19 cellular contexts compared by ENCODE assay signal in genomic region chr1:181987334-181987870, GRCh38.
A peak's percentile ranks its signal among the peaks of the same experiment; 100 is the strongest.
DNase-seq lines count a peak whose midpoint lies in the region; ATAC-seq, FAIRE-seq and TF ChIP-seq lines count a peak whose summit lies in the region.
"Had no signal": no experiment of that assay in that cellular context is flagged by ENCODE, and none has a peak within 500 bp of the region (broad histone marks: within the 10 kb centered on the region; RNA-seq: fewer than 3 reads in every experiment).

No MANE protein-coding gene starts in this region.

- no peak overlapping the region for H3K9ac ChIP-seq in BLaER1 treated with 17β-estradiol and CSF1 and Interleukin-3, amounts not matched to agents 10 nM and 100 nM
- H3K9ac ChIP-seq in H1 (replicated peaks in 1 of 4; ENCODE audit: extremely low read depth in 1 of 4, low read depth in 3 of 4, low read length in 3 of 4): no peak overlapping the region

- no peak overlapping the region for H2BK5ac ChIP-seq in H1 (ENCODE audit: low read depth, low read length)

- no peak for TF ChIP-seq RAD21 in H1 (IDR thresholded peaks at IDR 0.05 in 1 of 2, conservative IDR thresholded peaks at IDR 0.05 in 1 of 2; ENCODE audit: low read depth in 2 of 2, low read length in 2 of 2)

- no peaks in the 10 kb centered on the region for H3K79me2 ChIP-seq in H1 (ENCODE audit: control insufficient read depth in 1 of 2, insufficient read depth in 2 of 2, low read length in 2 of 2)

- TF ChIP-seq CTCF in H1 (IDR thresholded peaks at IDR 0.05; ENCODE audit: control extremely low read depth in 1 of 3, insufficient read depth in 1 of 3, low read depth in 1 of 3, low read length in 3 of 3): no peak
- TF ChIP-seq CTCF in neural crest cell (conservative IDR thresholded peaks at IDR 0.05): no peak

- peaks cover 11% of the 10 kb centered on the region for H3K4me1 Mint-ChIP-seq in neural crest cell
- H3K4me1 Mint-ChIP-seq: IgD-negative memory B cell had no signal

- no peaks in the 10 kb centered on the region for H3K36me3 Mint-ChIP-seq in neural crest cell (ENCODE audit: low read depth)
- H3K36me3 Mint-ChIP-seq: IgD-negative memory B cell had no signal

- no peak overlapping the region for H3K18ac ChIP-seq in H1 (ENCODE audit: extremely low read depth, low read length)

- H3K27ac Mint-ChIP-seq in neural crest cell (ENCODE audit: unreplicated experiment): peak overlapping the region; percentile 36
- H3K27ac Mint-ChIP-seq: IgD-negative memory B cell had no signal

- H3K36me3 ChIP-seq in BLaER1 treated with 17β-estradiol and CSF1 and Interleukin-3, amounts not matched to agents 10 nM and 100 nM: no peaks in the 10 kb centered on the region
- no peaks in the 10 kb centered on the region for H3K36me3 ChIP-seq in H1 (ENCODE audit: control insufficient read depth in 2 of 4, insufficient read depth in 4 of 4, low read length in 3 of 4)

- H2BK12ac ChIP-seq in H1 (ENCODE audit: low read depth, low read length): 0 out of 2 replicates have a peak overlapping the region, but pooled peaks have one; percentile 29

- H3K23me2 ChIP-seq in H1 (ENCODE audit: low read depth, low read length): no peaks in the 10 kb centered on the region; the same call in 1 of the 2 replicates

- H3K27ac ChIP-seq in BLaER1 treated with 17β-estradiol and CSF1 and Interleukin-3, amounts not matched to agents 10 nM and 100 nM: no peak overlapping the region
- H3K27ac ChIP-seq in H1 (ENCODE audit: low read depth, low read length): no peak overlapping the region
- H3K27ac ChIP-seq: C4-2B had no signal

- no peaks in the 10 kb centered on the region for H3K9me3 ChIP-seq in BLaER1 treated with 17β-estradiol and CSF1 and Interleukin-3, amounts not matched to agents 10 nM and 100 nM (replicated peaks in 1 of 11)
- H3K9me3 ChIP-seq in H1 (ENCODE audit: insufficient read depth in 2 of 2, low read depth in 1 of 2, low read length in 1 of 2): no peaks in the 10 kb centered on the region; a peak in 1 of 4 replicates

- no peak overlapping the region for H2BK120ac ChIP-seq in H1 (replicated peaks; ENCODE audit: low read depth, low read length)

- no peaks in the 10 kb centered on the region for H3K9me3 Mint-ChIP-seq in neural crest cell
- H3K9me3 Mint-ChIP-seq: IgD-negative memory B cell had no signal

- WGBS in H1 (ENCODE audit: extremely low coverage in 1 of 2, insufficient coverage in 1 of 2, insufficient read length in 1 of 2, insufficient replicate concordance in 2 of 2, low coverage in 1 of 2, low lambda C conversion rate in 2 of 2, missing lambda C conversion rate in 1 of 2), 2 experiments: 87% methylated on average over 6 of the region's 6 CpGs; no CpG with 5 or more reads in 1 of the 2 experiments

- H3K79me1 ChIP-seq in H1 (ENCODE audit: low read depth, low read length): no peaks in the 10 kb centered on the region

- TF ChIP-seq EP300 in H1 (IDR thresholded peaks at IDR 0.05; ENCODE audit: borderline replicate concordance in 1 of 2, low read depth in 2 of 2, low read length in 2 of 2): no peak

- H3K27me3 ChIP-seq in BLaER1 treated with 17β-estradiol and CSF1 and Interleukin-3, amounts not matched to agents 10 nM and 100 nM: peaks cover 0 to 15% (median 0%) of the 10 kb centered on the region in 11 experiments; a peak in 4 of 22 replicates
- no peaks in the 10 kb centered on the region for H3K27me3 ChIP-seq in H1 (replicated peaks in 1 of 4; ENCODE audit: control insufficient read depth in 3 of 4, extremely low read depth in 1 of 4, insufficient read depth in 3 of 4, low read length in 3 of 4)

- H2AK5ac ChIP-seq in H1 (ENCODE audit: low read depth, low read length): no peak overlapping the region

- no peak overlapping the region for H4K8ac ChIP-seq in H1 (ENCODE audit: extremely low read depth, insufficient read depth, low read length)

- H3K14ac ChIP-seq in H1 (ENCODE audit: insufficient read length): no peak overlapping the region

- peak overlapping the region in 2 of 10 experiments; percentile 20 to 23; a peak in 2 of 20 replicates for H3K4me3 ChIP-seq in BLaER1 treated with 17β-estradiol and CSF1 and Interleukin-3, amounts not matched to agents 10 nM and 100 nM
- H3K4me3 ChIP-seq in H1 (ENCODE audit: extremely low read depth in 1 of 4, insufficient read depth in 2 of 4, low read depth in 3 of 4, low read length in 4 of 4): no peak overlapping the region

- H3K4me2 ChIP-seq in BLaER1 treated with 17β-estradiol and CSF1 and Interleukin-3, amounts not matched to agents 10 nM and 100 nM: peak overlapping the region; percentile 45 to 86 (median 71)
- no peak overlapping the region for H3K4me2 ChIP-seq in H1 (ENCODE audit: insufficient read depth in 1 of 2, low read depth in 2 of 2, low read length in 2 of 2)

- peaks cover 2% of the 10 kb centered on the region for H3K27me3 Mint-ChIP-seq in neural crest cell (ENCODE audit: low read depth)

- FAIRE-seq in H1 (lab: Jason Lieb, UNC): no peak
- FAIRE-seq: A204.1, HTR-8/SVneo had no signal

- H4K5ac ChIP-seq in H1 (ENCODE audit: insufficient read length, low read depth, low read length): no peak overlapping the region

- peak overlapping the region; percentile 52; the same call in 1 of the 2 replicates for H2AFZ ChIP-seq in H1 (ENCODE audit: low read length)

- H4K91ac ChIP-seq in H1 (replicated peaks; ENCODE audit: insufficient read length, low read length): no peak overlapping the region

- no peak overlapping the region for H3K4me3 Mint-ChIP-seq in neural crest cell
- H3K4me3 Mint-ChIP-seq: IgD-negative memory B cell had no signal

- no peak overlapping the region for H2BK15ac ChIP-seq in H1 (ENCODE audit: low read length)

- H4K20me1 ChIP-seq in BLaER1 treated with 17β-estradiol and CSF1 and Interleukin-3, amounts not matched to agents 10 nM and 100 nM: 0 out of 22 replicates have a peak, but pooled peaks cover 0 to 5% (median 0%) of the 10 kb centered on the region in 11 experiments
- H4K20me1 ChIP-seq in H1 (replicated peaks in 1 of 2; ENCODE audit: control insufficient read depth in 1 of 2, insufficient read depth in 2 of 2, low read length in 2 of 2): no peaks in the 10 kb centered on the region

- TF ChIP-seq POLR2A in H1 (IDR thresholded peaks at IDR 0.05; ENCODE audit: control extremely low read depth in 1 of 2, low read depth in 2 of 2, low read length in 2 of 2): no peak

- peaks cover 15 to 26% (median 21%) of the 10 kb centered on the region in 10 experiments for H3K4me1 ChIP-seq in BLaER1 treated with 17β-estradiol and CSF1 and Interleukin-3, amounts not matched to agents 10 nM and 100 nM
- peaks cover 0 to 7% (median 4%) of the 10 kb centered on the region in 4 experiments; a peak in 5 of 7 replicates for H3K4me1 ChIP-seq in H1 (replicated peaks in 1 of 4; ENCODE audit: control insufficient read depth in 3 of 4, insufficient read depth in 4 of 4, low read length in 3 of 4)

- H2BK20ac ChIP-seq in H1 (ENCODE audit: low read length): no peak overlapping the region

- DNase-seq in RPMI7951 (ENCODE audit: low read depth): peak; percentile 4
- no peak for DNase-seq in H1 (ENCODE audit: low read depth in 1 of 2, low spot score in 2 of 2)
- no peak for DNase-seq in neural crest cell (ENCODE audit: low read depth, low spot score)
- no peak for DNase-seq in NOMO-1 treated with DMSO at 0.1 percent for 48 hours (lab: John Stamatoyannopoulos, UW; ENCODE audit: unreplicated experiment)
- DNase-seq in cerebellar nuclear complex (lab: John Stamatoyannopoulos, UW): no peak
- DNase-seq: COR-L47, H7, NCI-H1105 treated with DMSO at 0.1 percent for 48 hours, NCI-H187 treated with DMSO at 0.1 percent for 48 hours, NCI-H774 had no signal

- CTCF ChIA-PET in H1 (lab: Charles Lee; ENCODE audit: partially characterized antibody): interaction anchor here (0.6 to 3.0 kb wide), 8 partner anchors 15 to 515 kb away, joined by 3 to 11 read pairs (median 5); no protein-coding TSS in a partner anchor

- no peak overlapping the region for H3K4ac ChIP-seq in H1 (replicated peaks; ENCODE audit: insufficient read length, low read depth, low read length)

- no peak for ATAC-seq in HG02938 (IDR thresholded peaks at IDR 0.05; ENCODE audit: unreplicated experiment)
- ATAC-seq in HG03469 (IDR thresholded peaks at IDR 0.05; ENCODE audit: unreplicated experiment): no peak
- ATAC-seq: Right ventricle myocardium inferior, SK-N-SH treated with all-trans-retinoic acid at 6 μM for 48 hours had no signal

- POLR2A ChIA-PET in H1 (lab: Charles Lee; ENCODE audit: partially characterized antibody): no interaction called here

- H3K56ac ChIP-seq in H1 (replicated peaks; ENCODE audit: insufficient read length, low read depth, low read length): no peak overlapping the region

- no peak overlapping the region for H3K23ac ChIP-seq in H1 (ENCODE audit: insufficient read length)

TF ChIP-seq in H1, 55 proteins besides CTCF, POLR2A, EP300 and RAD21:
- TF ChIP-seq CBX5 (IDR thresholded peaks at IDR 0.05; ENCODE audit: low read depth, low read length): no peak
- TF ChIP-seq TAF1 (IDR thresholded peaks at IDR 0.05; ENCODE audit: low read depth, low read length): no peak
- TF ChIP-seq SUZ12 (IDR thresholded peaks at IDR 0.05; ENCODE audit: low read length): no peak
- no peak for TF ChIP-seq CHD2 (IDR thresholded peaks at IDR 0.05; ENCODE audit: low read length)
- no peak for TF ChIP-seq POLR2AphosphoS5 (IDR thresholded peaks at IDR 0.05; ENCODE audit: low read depth, low read length)
TF ChIP-seq in H1: peak in this region for 0.

Comparison
In these comparisons a context has a peak if more than half of its experiments do, and no peak if none do; other contexts are left out.
1. H3K4me2 ChIP-seq: peak in BLaER1 treated with 17β-estradiol and CSF1 and Interleukin-3, amounts not matched to agents 10 nM and 100 nM (11 of 11); none in H1 (0 of 2).